In the genomic region with DNA sequence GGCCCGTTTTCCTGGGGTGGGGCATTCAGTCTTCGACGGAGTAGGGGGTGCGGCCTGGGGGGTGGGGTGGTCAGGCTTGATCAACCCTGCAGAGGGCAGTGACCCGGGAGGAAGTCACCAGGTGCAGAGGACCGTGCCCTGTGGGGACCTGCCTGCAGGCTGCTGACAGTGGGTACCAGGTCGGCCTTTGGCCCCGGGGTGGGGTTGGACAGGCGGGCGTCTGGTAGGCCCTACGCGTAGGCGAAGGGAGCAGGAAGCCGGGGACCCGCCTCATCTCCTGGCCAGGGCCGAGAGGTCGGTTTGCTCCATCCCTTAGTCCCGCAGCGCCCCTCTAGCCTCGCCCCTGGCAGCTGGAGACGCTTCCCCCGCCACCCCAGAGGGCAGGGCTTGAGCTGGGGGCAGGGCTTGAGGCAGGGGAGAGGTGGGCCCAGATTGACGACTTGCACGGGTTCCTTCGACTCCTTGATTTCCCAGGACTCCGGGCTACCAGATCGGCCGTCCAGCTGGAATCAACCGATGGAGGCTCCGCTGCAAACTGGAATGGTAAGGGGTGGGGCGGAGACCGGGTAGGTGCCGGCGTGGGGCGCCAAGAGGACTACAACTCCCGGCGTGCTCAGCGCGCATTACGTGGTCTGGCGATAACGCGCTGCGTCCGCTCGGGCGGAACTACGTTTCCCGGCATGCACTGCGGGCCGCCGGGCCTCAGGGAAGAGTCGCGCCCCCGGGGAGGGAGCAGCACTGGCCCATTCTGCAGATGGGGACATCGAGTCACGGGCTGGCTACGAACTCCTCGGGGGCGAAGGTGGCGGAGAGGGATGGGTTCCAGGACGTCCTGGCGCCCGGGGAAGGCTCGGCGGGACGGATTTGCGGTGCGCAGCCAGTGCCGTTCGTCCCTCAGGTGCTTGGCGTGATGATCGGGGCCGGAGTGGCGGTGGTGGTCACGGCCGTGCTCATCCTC, we compare ENCODE assay signal across 8 cellular contexts. TPM values are rescaled to one million over a fixed set of nuclear protein-coding genes. Genes with fewer than 3 reads are reported as not detected.
A peak's percentile ranks its signal among the peaks of the same experiment; 100 is the strongest.
DNase-seq lines count a peak whose midpoint lies in the region; ATAC-seq and TF ChIP-seq lines count a peak whose summit lies in the region.

A gene (plus strand): TSS at position 683 of the 958 bp plus-strand sequence. CDS start 72 bp downstream, at position 755.

- H3K36me3 ChIP-seq in DND-41 (ENCODE audit: insufficient read depth, low read length) (peaks cover 24% of the 10 kb centered on the region), GM23248 (ENCODE audit: low read depth) (peaks cover 6% of the 10 kb centered on the region; the same call in 1 of the 2 replicates), fibroblast of lung (ENCODE audit: control insufficient read depth, insufficient read depth, low read length) (peaks cover under 1% of the 10 kb centered on the region)

- H4K20me1 ChIP-seq in DND-41 (ENCODE audit: insufficient read depth, low read length), result no peaks in the 10 kb centered on the region
- no peaks in the 10 kb centered on the region for H4K20me1 ChIP-seq in GM23248 (ENCODE audit: insufficient read depth)
- no peaks in the 10 kb centered on the region for H4K20me1 ChIP-seq in fibroblast of lung (ENCODE audit: control insufficient read depth, extremely low read depth, insufficient read depth, low read length)

- ATAC-seq in DND-41 (ENCODE audit: insufficient read depth, low read depth) (peak; percentile 84), natural killer cell (peak; percentile 85 to 95 (median 87))

- H3K4me2 ChIP-seq in DND-41 (ENCODE audit: insufficient read depth, low read length) (peak within 1 kb of the TSS; percentile 90), GM23248 (ENCODE audit: unreplicated experiment) (peak within 1 kb of the TSS; percentile 91), fibroblast of lung (ENCODE audit: extremely low read depth, insufficient read depth, low read length) (peak within 1 kb of the TSS; percentile 95)

- H2AFZ ChIP-seq in DND-41 (ENCODE audit: low read depth, low read length), result peak within 1 kb of the TSS; percentile 94
- peak within 1 kb of the TSS; percentile 94 for H2AFZ ChIP-seq in GM23248
- H2AFZ ChIP-seq in fibroblast of lung (ENCODE audit: low read length), result peak within 1 kb of the TSS; percentile 92

- peak within 1 kb of the TSS; percentile 87 to 93 for H3K27ac Mint-ChIP-seq in natural killer cell

- no peak for TF ChIP-seq CTCF in DND-41 (IDR thresholded peaks at IDR 0.05; ENCODE audit: borderline replicate concordance, extremely low read depth, low read length, poor library complexity, severe bottlenecking)
- TF ChIP-seq CTCF in fibroblast of lung (conservative IDR thresholded peaks at IDR 0.05 in 1 of 2, IDR thresholded peaks at IDR 0.05 in 1 of 2; ENCODE audit: low read depth in 1 of 2, low read length in 2 of 2), result no peak
- TF ChIP-seq CTCF in natural killer cell (IDR thresholded peaks at IDR 0.05), result no peak

- H3K4me1 ChIP-seq in DND-41 (ENCODE audit: insufficient read depth, low read length) (peaks cover 34% of the 10 kb centered on the region), GM23248 (ENCODE audit: insufficient read depth) (no peaks in the 10 kb centered on the region), fibroblast of lung (ENCODE audit: control insufficient read depth, extremely low read depth, insufficient read depth, low read length) (peaks cover 9% of the 10 kb centered on the region)

- H3K79me2 ChIP-seq in DND-41 (ENCODE audit: insufficient read depth, low read length) (peaks cover 4% of the 10 kb centered on the region; the same call in 1 of the 2 replicates), GM23248 (ENCODE audit: insufficient read depth) (peaks cover 4% of the 10 kb centered on the region; the same call in 1 of the 2 replicates), fibroblast of lung (ENCODE audit: control insufficient read depth, insufficient read depth, low read length) (no peaks in the 10 kb centered on the region)

- H3K9me3 Mint-ChIP-seq in natural killer cell, result no peaks in the 10 kb centered on the region

- no peaks in the 10 kb centered on the region for H3K9me2 ChIP-seq in GM23248 (ENCODE audit: insufficient read depth)

- H3K27ac ChIP-seq in DND-41 (ENCODE audit: low read length) (peak within 1 kb of the TSS; percentile 80), GM23248 (peak within 1 kb of the TSS; percentile 62), fibroblast of lung (ENCODE audit: insufficient read depth, low read length) (peak within 1 kb of the TSS; percentile 82)

- in situ Hi-C loops in GM23248 (cut with MboI), result no loop called here

- intact Hi-C loops in natural killer cell (cut with micrococcal nuclease), result no loop called here

- H3K36me3 Mint-ChIP-seq in natural killer cell, result no peaks in the 10 kb centered on the region

- no peaks in the 10 kb centered on the region for H3K9me3 ChIP-seq in DND-41 (ENCODE audit: insufficient read depth, low read length, severe bottlenecking)
- no peaks in the 10 kb centered on the region for H3K9me3 ChIP-seq in GM23248 (ENCODE audit: low read depth)
- H3K9me3 ChIP-seq in fibroblast of lung (ENCODE audit: control insufficient read depth, insufficient read depth, low read depth, low read length), result no peaks in the 10 kb centered on the region

- DNase-seq in DND-41 (peak; percentile 92), GM23248 (peak; percentile 97), LHCN-M2 (ENCODE audit: low read depth) (peak; percentile 90), RPMI7951 (ENCODE audit: low read depth) (peak; percentile 90), fibroblast of lung (ENCODE audit: low read depth in 2 of 2) (peak; percentile 89 to 93), natural killer cell (peak; percentile 93)
- peak; percentile 85 to 88 for DNase-seq in activated T-helper 1 cell treated with anti-CD3 and anti-CD28 coated beads, Interleukin-2, amount 50 U/mL, for 16 hours (ENCODE audit: low read depth in 1 of 2, low spot score in 1 of 2)
- DNase-seq in stimulated activated naive CD4-positive, alpha-beta T cell (lab: John Stamatoyannopoulos, UW), result peak; percentile 81 to 92 (median 88)

- H3K27me3 Mint-ChIP-seq in natural killer cell (ENCODE audit: low read depth in 2 of 2), result no peaks in the 10 kb centered on the region

- H3K27me3 ChIP-seq in DND-41 (ENCODE audit: insufficient read depth, low read length, poor library complexity) (no peaks in the 10 kb centered on the region), GM23248 (replicated peaks; ENCODE audit: insufficient read depth) (no peaks in the 10 kb centered on the region), fibroblast of lung (ENCODE audit: control insufficient read depth, insufficient read depth, low read length) (no peaks in the 10 kb centered on the region)

- H3K4me1 Mint-ChIP-seq in natural killer cell, result peaks cover 17 to 23% of the 10 kb centered on the region in 2 donors

- H3K9ac ChIP-seq in DND-41 (ENCODE audit: low read depth, low read length) (peak within 1 kb of the TSS; percentile 73), GM23248 (peak within 1 kb of the TSS; percentile 89), fibroblast of lung (ENCODE audit: insufficient read depth, low read length) (peak within 1 kb of the TSS; percentile 72)

- H3F3A ChIP-seq in GM23248 (ENCODE audit: insufficient read depth), result 0 out of 2 replicates have a peak, but pooled peaks cover 5% of the 10 kb centered on the region

- WGBS in GM23248 (ENCODE audit: low coverage in 1 of 2, low lambda C conversion rate in 2 of 2, missing lambda C conversion rate in 2 of 2), 2 experiments, result 0 to 2% methylated on average over 66 to 67 of the region's 77 CpGs

- peak within 1 kb of the TSS; percentile 59 to 75 for H3K4me3 ChIP-seq in DND-41 (ENCODE audit: low read depth in 1 of 2, low read length in 2 of 2)
- peak within 1 kb of the TSS; percentile 94 for H3K4me3 ChIP-seq in GM23248
- H3K4me3 ChIP-seq in fibroblast of lung (replicated peaks in 1 of 4; ENCODE audit: control extremely low read depth in 1 of 4, insufficient read depth in 1 of 4, low read depth in 3 of 4, low read length in 4 of 4), result peak within 1 kb of the TSS; percentile 85 to 93 (median 92)

- peak within 1 kb of the TSS; percentile 96 for H3K4me3 Mint-ChIP-seq in natural killer cell

RNA-seq across cellular contexts. Expression of the gene that starts here (rescaled TPM):
- 86.6 and 116 TPM in 2 replicates for total RNA-seq in GM23248 (2014; rRNA removed; shearing (Covaris generic))
- 65.0 and 67.2 TPM in 2 replicates for polyA plus RNA-seq in GM23248 (2016; fragmentation: Nextera tagmentation; extraction: Ambion mirVana)
- total RNA-seq in LHCN-M2 (2014; rRNA removed), result 64.7 and 81.5 TPM in 2 replicates
- 83.7 TPM for polyA plus RNA-seq in LHCN-M2 (2012)
- total RNA-seq in RPMI7951 (2014; rRNA removed; shearing (Covaris generic)), result 44.7 and 51.5 TPM in 2 replicates
- 61.9 and 89.2 TPM in 2 replicates for total RNA-seq in fibroblast of lung
- 20.9 and 34.2 TPM in 2 replicates for polyA plus RNA-seq in fibroblast of lung
- polyA plus RNA-seq in fibroblast of lung (2012), result 64.4 and 87.6 TPM in 2 replicates
- polyA minus RNA-seq in fibroblast of lung (ENCODE audit: low replicate concordance), result 99.4 and 154 TPM in 2 replicates
- 100 to 1,000 TPM; 118 to 190 (median 125) TPM for total RNA-seq in natural killer cell

Comparison
In these comparisons a context has a peak if more than half of its experiments do, and no peak if none do; other contexts are left out.
1. Peak in every context shown above with its lines: DNase-seq, ATAC-seq, H3K4me3 ChIP-seq and H3K27ac ChIP-seq.